23 cellular contexts compared by ENCODE assay signal in the genomic region with DNA sequence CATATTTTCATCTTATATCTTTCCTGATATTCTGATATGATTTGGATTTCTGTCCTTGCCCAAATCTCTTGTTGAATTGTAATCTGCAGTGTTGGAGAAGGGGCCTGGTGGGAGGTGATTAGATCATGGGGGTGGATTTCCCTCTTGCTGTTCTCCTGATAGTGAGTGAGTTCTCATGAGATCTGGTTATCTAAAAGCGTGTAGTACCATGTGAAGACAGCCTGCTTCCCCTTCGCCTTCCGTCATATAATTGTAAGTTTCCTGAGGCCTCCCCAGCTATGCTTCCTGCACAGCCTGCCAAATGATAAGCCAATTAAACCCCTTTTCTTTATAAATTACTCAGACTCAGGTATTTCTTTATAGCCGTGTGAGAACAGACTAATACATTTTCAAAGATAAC.
"Had no signal": no experiment of that assay in that cellular context is flagged by ENCODE, and none has a peak within 500 bp of the region (broad histone marks: within the 10 kb centered on the region; RNA-seq: fewer than 3 reads in every experiment).

No MANE protein-coding gene starts in this region.

- H3K4me1 ChIP-seq: testis had no signal

- H3K27me3 Mint-ChIP-seq: activated CD4-positive, alpha-beta T cell treated with anti-CD3 and anti-CD28 coated beads, Interleukin-2, amount 10 ng/mL, durations not matched to agents 7 days and 5 days; activated CD8-positive, alpha-beta T cell treated with anti-CD3 and anti-CD28 coated beads for 36 hours; progenitor cell of endocrine pancreas had no signal

- H3K9me3 ChIP-seq: body of pancreas, left ventricle myocardium inferior, ovary, testis, transverse colon had no signal

- DNase-seq: activated CD4-positive, alpha-beta T cell treated with anti-CD3 and anti-CD28 coated beads for 1 hour; activated CD4-positive, alpha-beta T cell treated with anti-CD3 and anti-CD28 coated beads, Interleukin-2, amount 10 ng/mL, durations not matched to agents 7 days and 5 days; activated CD8-positive, alpha-beta T cell treated with anti-CD3 and anti-CD28 coated beads for 36 hours; activated naive CD4-positive, alpha-beta T cell; activated T-cell treated with anti-CD3 and anti-CD28 coated beads, Interleukin-2, amount 50 U/mL, for 4 hours; anterior cingulate cortex; body of pancreas; effector CD8-positive, alpha-beta T cell; foreskin fibroblast; left ventricle myocardium inferior; ovary; retina; stimulated activated CD4-positive, alpha-beta T cell treated with anti-CD3 and anti-CD28 coated beads, Interleukin-12 subunit alpha, Interleukin-12 subunit beta, amount 100 ng/mL, for 4 hours; stimulated activated CD4-positive, alpha-beta T cell treated with anti-CD3 and anti-CD28 coated beads, Interleukin-4, amount 100 ng/mL, for 1 hour; stimulated activated naive CD8-positive, alpha-beta T cell treated with anti-CD3 and anti-CD28 coated beads, Interleukin-15, Interleukin-2, amounts not matched to agents 100 U/mL and 50 U/mL, for 24 hours; testis; transverse colon had no signal

- H3K27ac ChIP-seq: body of pancreas, left ventricle myocardium inferior, ovary, skin epidermis, testis, transverse colon had no signal

- H3K9me3 Mint-ChIP-seq: activated CD4-positive, alpha-beta T cell treated with anti-CD3 and anti-CD28 coated beads, Interleukin-2, amount 10 ng/mL, durations not matched to agents 7 days and 5 days; nephron had no signal

- H3K4me1 Mint-ChIP-seq: nephron had no signal

- H3K27ac Mint-ChIP-seq: activated CD4-positive, alpha-beta T cell treated with anti-CD3 and anti-CD28 coated beads, Interleukin-2, amount 10 ng/mL, durations not matched to agents 7 days and 5 days; activated CD8-positive, alpha-beta T cell treated with anti-CD3 and anti-CD28 coated beads for 36 hours; activated naive CD4-positive, alpha-beta T cell treated with anti-CD3 and anti-CD28 coated beads, Interleukin-2, amount 50 U/mL, for 72 hours; nephron; progenitor cell of endocrine pancreas; WTC11 had no signal

- H3K4me3 ChIP-seq: body of pancreas, left ventricle myocardium inferior, lung, ovary, skin epidermis, testis, transverse colon had no signal

- H3K36me3 Mint-ChIP-seq: activated naive CD4-positive, alpha-beta T cell treated with anti-CD3 and anti-CD28 coated beads, Interleukin-2, amount 50 U/mL, for 72 hours had no signal

- H3K36me3 ChIP-seq: ovary, transverse colon had no signal

- H3K4me3 Mint-ChIP-seq: activated CD4-positive, alpha-beta T cell treated with anti-CD3 and anti-CD28 coated beads, Interleukin-2, amount 10 ng/mL, durations not matched to agents 7 days and 5 days; activated CD8-positive, alpha-beta T cell treated with anti-CD3 and anti-CD28 coated beads for 36 hours; activated T-cell treated with anti-CD3 and anti-CD28 coated beads, Interleukin-2, amount 50 U/mL, for 4 hours; nephron; WTC11 had no signal

- H3K27me3 ChIP-seq: body of pancreas, ovary, testis, transverse colon had no signal
